ENCODE assay signal across 26 cellular contexts in genomic region chr16:67200491-67200890, GRCh38. TPM values are rescaled to one million over a fixed set of nuclear protein-coding genes. Genes with fewer than 3 reads are reported as not detected.
DNase-seq lines count a peak whose midpoint lies in the region; ATAC-seq, FAIRE-seq and TF ChIP-seq lines count a peak whose summit lies in the region.
"Had no signal": no experiment of that assay in that cellular context is flagged by ENCODE, and none has a peak within 500 bp of the region (broad histone marks: within the 10 kb centered on the region; RNA-seq: fewer than 3 reads in every experiment).

No MANE protein-coding gene starts in this region.

- peak overlapping the region; percentile 69 for H3K4me3 Mint-ChIP-seq in mesothelial cell of epicardium
- H3K4me3 Mint-ChIP-seq: activated CD4-positive, alpha-beta memory T cell treated with anti-CD3 and anti-CD28 coated beads, Interleukin-2, amount 10 ng/mL, durations not matched to agents 7 days and 5 days; activated naive CD8-positive, alpha-beta T cell treated with anti-CD3 and anti-CD28 coated beads, Interleukin-2, amount 50 U/mL, for 24 hours; CD8-positive, alpha-beta T cell; effector memory CD8-positive, alpha-beta T cell; stimulated activated naive CD8-positive, alpha-beta T cell treated with anti-CD3 and anti-CD28 coated beads, Interleukin-15, amount 100 ng/mL, for 72 hours had no signal

- TF ChIP-seq POLR2A in HCT116 (IDR thresholded peaks at IDR 0.05; ENCODE audit: borderline replicate concordance, extremely low read depth, insufficient read depth, insufficient read length): no peak
- TF ChIP-seq POLR2A in K562 (conservative IDR thresholded peaks at IDR 0.05): no peak

- H3K36me3 Mint-ChIP-seq in mesothelial cell of epicardium: peaks cover 14% of the 10 kb centered on the region

- BruUV-seq in HCT116 (replicated peaks; lab: Mats Ljungman, UMichigan): no TSS peak
- BruUV-seq in K562 (replicated peaks; lab: Mats Ljungman, UMichigan): no TSS peak

- 98% methylated on average over 6 of the region's 8 CpGs for WGBS in K562 (ENCODE audit: insufficient coverage, low coverage, missing lambda C conversion rate)

- H3K9me3 ChIP-seq in HCT116 (ENCODE audit: control insufficient read depth in 1 of 2, insufficient read depth in 1 of 2, low read depth in 1 of 2, low read length in 2 of 2) (no peaks in the 10 kb centered on the region), K562 (replicated peaks; ENCODE audit: control insufficient read depth, insufficient read depth, low read depth, low read length) (no peaks in the 10 kb centered on the region)
- H3K9me3 ChIP-seq: body of pancreas, esophagus muscularis mucosa, right atrium auricular region, tibial nerve had no signal

- H4K20me1 ChIP-seq in HCT116 (ENCODE audit: insufficient read depth) (no peaks in the 10 kb centered on the region; the same call in 1 of the 2 replicates), K562 (replicated peaks; ENCODE audit: control insufficient read depth, insufficient read depth, low read length) (no peaks in the 10 kb centered on the region)

- no peaks in the 10 kb centered on the region for H3K9me1 ChIP-seq in K562 (ENCODE audit: control insufficient read depth, insufficient read depth, low read length)

- TF ChIP-seq EP300 in K562 (IDR thresholded peaks at IDR 0.05; ENCODE audit: low read length): no peak

- RAD21 ChIA-PET in HCT116 (lab: Charles Lee; ENCODE audit: low non-redundant PET in 1 of 2, low total read pairs in 2 of 2, uncharacterized antibody in 2 of 2, unreplicated experiment in 2 of 2): interaction anchor here in 1 of 2 experiments (0.7 kb wide), 1 partner anchor 45 kb away, joined by 3 read pairs; no protein-coding TSS in a partner anchor

- TF ChIP-seq RAD21 in HCT116 (IDR thresholded peaks at IDR 0.05; ENCODE audit: low read depth) (no peak), K562 (CRISPR knock-in tag; conservative IDR thresholded peaks at IDR 0.05 in 1 of 2, IDR thresholded peaks at IDR 0.05 in 1 of 2) (no peak)

- no peaks in the 10 kb centered on the region for H3K9me3 Mint-ChIP-seq in mesothelial cell of epicardium
- H3K9me3 Mint-ChIP-seq: activated CD4-positive, alpha-beta memory T cell treated with anti-CD3 and anti-CD28 coated beads, Interleukin-2, amount 10 ng/mL, durations not matched to agents 7 days and 5 days; activated naive CD8-positive, alpha-beta T cell treated with anti-CD3 and anti-CD28 coated beads, Interleukin-2, amount 50 U/mL, for 24 hours; CD8-positive, alpha-beta T cell; effector memory CD8-positive, alpha-beta T cell; stimulated activated naive CD8-positive, alpha-beta T cell treated with anti-CD3 and anti-CD28 coated beads, Interleukin-15, amount 100 ng/mL, for 72 hours had no signal

- intact Hi-C loops in HCT116 (cut with micrococcal nuclease) (no loop called here), K562 (cut with micrococcal nuclease) (no loop called here)

- H2AFZ ChIP-seq in HCT116 (ENCODE audit: low read depth, low read length, poor library complexity, severe bottlenecking) (no peak overlapping the region), K562 (ENCODE audit: low read depth, low read length) (no peak overlapping the region)

- H3K4me1 ChIP-seq in HCT116 (ENCODE audit: control insufficient read depth in 1 of 2, insufficient read depth in 2 of 2, low read length in 2 of 2) (peaks cover 15 to 33% of the 10 kb centered on the region in 2 experiments), K562 (replicated peaks in 1 of 2; ENCODE audit: control insufficient read depth in 2 of 2, insufficient read depth in 2 of 2, low read length in 2 of 2) (peaks cover 0 to 42% of the 10 kb centered on the region in 2 experiments; a peak in 1 of 5 replicates)

- no peak for ATAC-seq in HCT116
- no peak for ATAC-seq in K562
- ATAC-seq in GM21717 (IDR thresholded peaks at IDR 0.05; ENCODE audit: unreplicated experiment): no peak
- ATAC-seq in HG02885 (IDR thresholded peaks at IDR 0.05; ENCODE audit: poor library complexity, unreplicated experiment): no peak
- ATAC-seq: activated naive CD8-positive, alpha-beta T cell treated with anti-CD3 and anti-CD28 coated beads, Interleukin-2, amount 50 U/mL, for 24 hours; CD8-positive, alpha-beta T cell; effector memory CD8-positive, alpha-beta T cell had no signal

- peak overlapping the region; percentile 78 for H3K4me3 ChIP-seq in HCT116 (replicated peaks in 1 of 2; ENCODE audit: low read depth in 1 of 2, low read length in 2 of 2)
- H3K4me3 ChIP-seq in K562: no peak overlapping the region
- H3K4me3 ChIP-seq: right atrium auricular region had no signal

- H3K27ac ChIP-seq in HCT116 (ENCODE audit: low read depth, low read length) (peak overlapping the region; percentile 53), K562 (ENCODE audit: extremely low read depth, low read depth, low read length) (no peak overlapping the region)
- H3K27ac ChIP-seq: esophagus muscularis mucosa, right atrium auricular region had no signal

- no peak for TF ChIP-seq CTCF in HCT116 (IDR thresholded peaks at IDR 0.05 in 2 of 3, conservative IDR thresholded peaks at IDR 0.05 in 1 of 3; ENCODE audit: borderline replicate concordance in 1 of 3, insufficient read depth in 1 of 3, low read depth in 2 of 3, low read length in 2 of 3)
- TF ChIP-seq CTCF in K562 (IDR thresholded peaks at IDR 0.05 in 2 of 3, conservative IDR thresholded peaks at IDR 0.05 in 1 of 3; ENCODE audit: insufficient read depth in 2 of 3, low read depth in 1 of 3, low read length in 3 of 3): no peak
- no peak for TF ChIP-seq CTCF in mesothelial cell of epicardium (IDR thresholded peaks at IDR 0.05; ENCODE audit: unreplicated experiment)

- peak overlapping the region; percentile 75 for H3K9ac ChIP-seq in HCT116 (ENCODE audit: low read length)
- no peak overlapping the region for H3K9ac ChIP-seq in K562 (ENCODE audit: insufficient read depth in 1 of 2, low read depth in 2 of 2, low read length in 2 of 2)

- peaks cover 6% of the 10 kb centered on the region for H3K4me1 Mint-ChIP-seq in mesothelial cell of epicardium

- no peaks in the 10 kb centered on the region for H3K9me2 ChIP-seq in HCT116 (ENCODE audit: insufficient read depth)

- no peak for FAIRE-seq in K562 (lab: Jason Lieb, UNC)
- FAIRE-seq: frontal cortex had no signal

- H3K36me3 ChIP-seq in HCT116 (ENCODE audit: control insufficient read depth in 1 of 2, insufficient read depth in 2 of 2, low read length in 2 of 2) (peaks cover 22 to 33% of the 10 kb centered on the region in 2 experiments; a peak in 3 of 4 replicates), K562 (ENCODE audit: control insufficient read depth, insufficient read depth, low read length) (peaks cover 85% of the 10 kb centered on the region; the same call in 2 of the 3 replicates)

- DNase-seq in HCT116 (ENCODE audit: low read depth, low spot score) (no peak), K562 (ENCODE audit: extremely low read depth in 1 of 4, low spot score in 3 of 4) (no peak), mesothelial cell of epicardium (ENCODE audit: low spot score in 2 of 2, unreplicated experiment in 2 of 2) (no peak), NCI-H1930 (lab: John Stamatoyannopoulos, UW) (no peak)
- DNase-seq: activated CD4-positive, alpha-beta memory T cell treated with anti-CD3 and anti-CD28 coated beads, Interleukin-2, amount 10 ng/mL, durations not matched to agents 7 days and 5 days; activated effector memory CD4-positive, alpha-beta T cell treated with anti-CD3 and anti-CD28 coated beads, Interleukin-2, amount 50 U/mL, for 16 hours; activated naive CD8-positive, alpha-beta T cell treated with anti-CD3 and anti-CD28 coated beads, Interleukin-2, amount 50 U/mL, for 24 hours; CD8-positive, alpha-beta T cell; effector memory CD8-positive, alpha-beta T cell; hippocampal formation; Karpas-422; NCI-H1048; NCI-H2029; NCI-H226; NCI-H774; occipital lobe; SHP77 treated with DMSO at 0.1 percent for 48 hours; stimulated activated naive CD8-positive, alpha-beta T cell treated with anti-CD3 and anti-CD28 coated beads, Interleukin-15, amount 100 ng/mL, for 72 hours; SW 1271 had no signal

- no peak overlapping the region for H3K27ac Mint-ChIP-seq in mesothelial cell of epicardium
- H3K27ac Mint-ChIP-seq: activated CD4-positive, alpha-beta memory T cell treated with anti-CD3 and anti-CD28 coated beads, Interleukin-2, amount 10 ng/mL, durations not matched to agents 7 days and 5 days; activated naive CD8-positive, alpha-beta T cell treated with anti-CD3 and anti-CD28 coated beads, Interleukin-2, amount 50 U/mL, for 24 hours; CD8-positive, alpha-beta T cell; effector memory CD8-positive, alpha-beta T cell had no signal

- peaks cover 5% of the 10 kb centered on the region for H3K27me3 Mint-ChIP-seq in mesothelial cell of epicardium (ENCODE audit: low read depth)
- H3K27me3 Mint-ChIP-seq: activated CD4-positive, alpha-beta memory T cell treated with anti-CD3 and anti-CD28 coated beads, Interleukin-2, amount 10 ng/mL, durations not matched to agents 7 days and 5 days; activated naive CD8-positive, alpha-beta T cell treated with anti-CD3 and anti-CD28 coated beads, Interleukin-2, amount 50 U/mL, for 24 hours; effector memory CD8-positive, alpha-beta T cell; stimulated activated naive CD8-positive, alpha-beta T cell treated with anti-CD3 and anti-CD28 coated beads, Interleukin-15, amount 100 ng/mL, for 72 hours had no signal

- H3K79me2 ChIP-seq in HCT116 (ENCODE audit: insufficient read depth, low read length) (peaks cover 22% of the 10 kb centered on the region), K562 (ENCODE audit: control insufficient read depth, insufficient read depth, low read length) (0 out of 3 replicates have a peak, but pooled peaks cover 4% of the 10 kb centered on the region)

- in situ Hi-C loops in K562 (cut with MboI): no loop called here

- H3K4me2 ChIP-seq in HCT116 (ENCODE audit: low read length) (peak overlapping the region; percentile 97), K562 (ENCODE audit: insufficient read depth, low read length) (no peak overlapping the region)

- CTCF ChIA-PET in HCT116 (lab: Charles Lee): interaction anchor here (0.7 to 1.6 kb wide), 2 partner anchors 44 to 45 kb away, joined by 4 to 7 read pairs; no protein-coding TSS in a partner anchor
- CTCF ChIA-PET in K562 (lab: Yijun Ruan, JAX; ENCODE audit: low intra/inter-chr PET ratio): no interaction called here

- H3K27me3 ChIP-seq in HCT116 (ENCODE audit: insufficient read depth, low read length) (no peaks in the 10 kb centered on the region), K562 (ENCODE audit: control insufficient read depth in 2 of 2, insufficient read depth in 2 of 2, low read length in 2 of 2) (no peaks in the 10 kb centered on the region)
- H3K27me3 ChIP-seq: body of pancreas, esophagus muscularis mucosa, right atrium auricular region, tibial nerve had no signal

- POLR2A ChIA-PET in HCT116 (lab: Charles Lee) (interaction anchor here (0.7 kb wide), 1 partner anchor 43 kb away, joined by 8 read pairs; no protein-coding TSS in a partner anchor), K562 (lab: Yijun Ruan, JAX) (no interaction called here)

RNA-seq across cellular contexts. Expression of gene ELMO3, which starts 1.6 kb away (rescaled TPM):
- total RNA-seq in HCT116 (2021; ENCODE audit: unreplicated experiment) (45.8 TPM), K562 (2014; rRNA removed) (1.9 and 3.1 TPM in 2 replicates), K562 (2014; rRNA removed; fragmentation: Illumina TruSeq; extraction: Trizol) (0.48 and 0.58 TPM in 2 replicates), K562 (2015; rRNA removed; fragmentation: Illumina TruSeq; extraction: Trizol) (1.5 and 1.7 TPM in 2 replicates), K562 (2021) (3.9 and 4.6 TPM in 2 replicates), mesothelial cell of epicardium (9.3 to 10.0 TPM (median 9.7 TPM) in 3 replicates)
- 53.4 and 60.6 TPM in 2 replicates for polyA plus RNA-seq in HCT116 (2012)
- total RNA-seq in K562 (2011; cell fraction: chromatin; rRNA removed; ENCODE audit: low replicate concordance): 12.1 and 42.9 TPM in 2 replicates
- 32.0 and 40.1 TPM in 2 replicates for total RNA-seq in K562 (2011; cell fraction: nucleolus; rRNA removed)
- 12.4 and 17.4 TPM in 2 replicates for total RNA-seq in K562 (2011; cell fraction: nucleoplasm; rRNA removed)
- polyA plus RNA-seq in K562 (2011; rRNA removed) (2.5 and 4.0 TPM in 2 replicates), K562 (2014; fragmentation: Illumina TruSeq; extraction: Trizol) (0.82 and 1.3 TPM in 2 replicates), K562 (2014; fragmentation: Nextera tagmentation; extraction: Ambion mirVana) (under 1 TPM; 0.04 to 0.06 TPM), K562 (2014; rRNA removed) (5.1 and 5.2 TPM in 2 replicates)
- polyA plus RNA-seq in K562 (2011; cell fraction: cytosol; rRNA removed): 2.2 and 3.1 TPM in 2 replicates
- 35.2 and 59.8 TPM in 2 replicates for polyA plus RNA-seq in K562 (2011; cell fraction: nucleus; rRNA removed)
- 3.7 and 5.7 TPM in 2 replicates for polyA plus RNA-seq in K562 (2012)
- 0.51 and 0.53 TPM in 2 replicates for polyA minus RNA-seq in K562 (2011; rRNA and poly(A)+ RNA removed)
- 0.57 and 1.3 TPM in 2 replicates for polyA minus RNA-seq in K562 (2011; cell fraction: cytosol; rRNA and poly(A)+ RNA removed)
- 5.8 and 7.3 TPM in 2 replicates for polyA minus RNA-seq in K562 (2011; cell fraction: nucleus; rRNA and poly(A)+ RNA removed)

RNA-seq across cellular contexts. Expression of gene E2F4, which starts 8.5 kb away (rescaled TPM):
- total RNA-seq in HCT116 (2021; ENCODE audit: unreplicated experiment) (114 TPM), K562 (2014; rRNA removed) (109 and 145 TPM in 2 replicates), K562 (2014; rRNA removed; fragmentation: Illumina TruSeq; extraction: Trizol) (52.8 and 64.0 TPM in 2 replicates), K562 (2015; rRNA removed; fragmentation: Illumina TruSeq; extraction: Trizol) (105 and 106 TPM in 2 replicates), K562 (2021) (114 and 115 TPM in 2 replicates), mesothelial cell of epicardium (78.3 to 80.2 TPM (median 79.5 TPM) in 3 replicates)
- polyA plus RNA-seq in HCT116 (2012): 92.8 and 99.8 TPM in 2 replicates
- total RNA-seq in K562 (2011; cell fraction: chromatin; rRNA removed; ENCODE audit: low replicate concordance): 211 and 651 TPM in 2 replicates
- total RNA-seq in K562 (2011; cell fraction: nucleolus; rRNA removed): 388 and 435 TPM in 2 replicates
- total RNA-seq in K562 (2011; cell fraction: nucleoplasm; rRNA removed): 240 and 280 TPM in 2 replicates
- polyA plus RNA-seq in K562 (2011; rRNA removed) (83.4 and 101 TPM in 2 replicates), K562 (2014; fragmentation: Illumina TruSeq; extraction: Trizol) (127 and 129 TPM in 2 replicates), K562 (2014; fragmentation: Nextera tagmentation; extraction: Ambion mirVana) (10 to 100 TPM in 1 of 2 experiments, 1 to 10 TPM in 1; 9.7 to 18.9 TPM), K562 (2014; rRNA removed) (139 and 150 TPM in 2 replicates)
- polyA plus RNA-seq in K562 (2011; cell fraction: cytosol; rRNA removed): 110 and 215 TPM in 2 replicates
- polyA plus RNA-seq in K562 (2011; cell fraction: nucleus; rRNA removed): 277 and 411 TPM in 2 replicates
- polyA plus RNA-seq in K562 (2012): 96.3 and 105 TPM in 2 replicates
- 61.7 and 80.1 TPM in 2 replicates for polyA minus RNA-seq in K562 (2011; rRNA and poly(A)+ RNA removed)
- polyA minus RNA-seq in K562 (2011; cell fraction: cytosol; rRNA and poly(A)+ RNA removed): 51.9 and 58.9 TPM in 2 replicates
- polyA minus RNA-seq in K562 (2011; cell fraction: nucleus; rRNA and poly(A)+ RNA removed): 108 and 112 TPM in 2 replicates

RNA-seq across cellular contexts. Expression of gene EXOC3L1, which starts 10.6 kb away (rescaled TPM):
- total RNA-seq in HCT116 (2021; ENCODE audit: unreplicated experiment) (0.30 TPM), K562 (2014; rRNA removed) (0.12 TPM in 1 of 2 replicates, not detected in the other), K562 (2014; rRNA removed; fragmentation: Illumina TruSeq; extraction: Trizol) (not detected in 2 replicates), K562 (2015; rRNA removed; fragmentation: Illumina TruSeq; extraction: Trizol) (not detected in 2 replicates), K562 (2021) (not detected in 2 replicates), mesothelial cell of epicardium (0.23 to 0.40 TPM in 2 of 3 replicates, not detected in the other)
- 0.14 and 0.16 TPM in 2 replicates for polyA plus RNA-seq in HCT116 (2012)
- total RNA-seq in K562 (2011; cell fraction: chromatin; rRNA removed; ENCODE audit: low replicate concordance): not detected in 2 replicates
- not detected in 2 replicates for total RNA-seq in K562 (2011; cell fraction: nucleolus; rRNA removed)
- total RNA-seq in K562 (2011; cell fraction: nucleoplasm; rRNA removed): not detected in 2 replicates
- polyA plus RNA-seq in K562 (2011; rRNA removed) (0.08 TPM in 1 of 2 replicates, not detected in the other), K562 (2014; fragmentation: Illumina TruSeq; extraction: Trizol) (not detected in 2 replicates), K562 (2014; fragmentation: Nextera tagmentation; extraction: Ambion mirVana) (not detected), K562 (2014; rRNA removed) (not detected in 2 replicates)
- 0.04 and 0.12 TPM in 2 replicates for polyA plus RNA-seq in K562 (2011; cell fraction: cytosol; rRNA removed)
- 0.11 TPM in 1 of 2 replicates, not detected in the other for polyA plus RNA-seq in K562 (2011; cell fraction: nucleus; rRNA removed)
- polyA plus RNA-seq in K562 (2012): 0.10 and 0.11 TPM in 2 replicates
- polyA minus RNA-seq in K562 (2011; rRNA and poly(A)+ RNA removed): not detected in 2 replicates
- polyA minus RNA-seq in K562 (2011; cell fraction: cytosol; rRNA and poly(A)+ RNA removed): not detected in 2 replicates
- not detected in 2 replicates for polyA minus RNA-seq in K562 (2011; cell fraction: nucleus; rRNA and poly(A)+ RNA removed)
- total RNA-seq: activated CD4-positive, alpha-beta memory T cell treated with anti-CD3 and anti-CD28 coated beads, Interleukin-2, amount 10 ng/mL, durations not matched to agents 7 days and 5 days; CD8-positive, alpha-beta T cell had no signal

RNA-seq across cellular contexts. Expression of gene MATCAP1, which starts 16.7 kb away (rescaled TPM):
- total RNA-seq in HCT116 (2021; ENCODE audit: unreplicated experiment) (38.7 TPM), K562 (2014; rRNA removed) (10.3 and 13.2 TPM in 2 replicates), K562 (2014; rRNA removed; fragmentation: Illumina TruSeq; extraction: Trizol) (5.6 and 6.0 TPM in 2 replicates), K562 (2015; rRNA removed; fragmentation: Illumina TruSeq; extraction: Trizol) (9.2 and 9.9 TPM in 2 replicates), K562 (2021) (16.6 and 16.9 TPM in 2 replicates), mesothelial cell of epicardium (121 to 131 TPM (median 129 TPM) in 3 replicates)
- polyA plus RNA-seq in HCT116 (2012): 29.7 and 41.0 TPM in 2 replicates
- 49.6 and 111 TPM in 2 replicates for total RNA-seq in K562 (2011; cell fraction: chromatin; rRNA removed; ENCODE audit: low replicate concordance)
- total RNA-seq in K562 (2011; cell fraction: nucleolus; rRNA removed): 67.4 and 83.6 TPM in 2 replicates
- 53.7 and 59.5 TPM in 2 replicates for total RNA-seq in K562 (2011; cell fraction: nucleoplasm; rRNA removed)
- polyA plus RNA-seq in K562 (2011; rRNA removed) (13.4 and 17.8 TPM in 2 replicates), K562 (2014; fragmentation: Illumina TruSeq; extraction: Trizol) (10.6 and 12.0 TPM in 2 replicates), K562 (2014; fragmentation: Nextera tagmentation; extraction: Ambion mirVana) (1 to 10 TPM; 3.4 to 3.8 TPM), K562 (2014; rRNA removed) (20.5 and 27.5 TPM in 2 replicates)
- polyA plus RNA-seq in K562 (2011; cell fraction: cytosol; rRNA removed): 19.3 and 25.9 TPM in 2 replicates
- polyA plus RNA-seq in K562 (2011; cell fraction: nucleus; rRNA removed): 127 and 197 TPM in 2 replicates
- 18.3 and 21.0 TPM in 2 replicates for polyA plus RNA-seq in K562 (2012)
- 5.0 and 6.0 TPM in 2 replicates for polyA minus RNA-seq in K562 (2011; rRNA and poly(A)+ RNA removed)
- polyA minus RNA-seq in K562 (2011; cell fraction: cytosol; rRNA and poly(A)+ RNA removed): 5.5 and 9.5 TPM in 2 replicates
- polyA minus RNA-seq in K562 (2011; cell fraction: nucleus; rRNA and poly(A)+ RNA removed): 28.1 and 37.3 TPM in 2 replicates

RNA-seq across cellular contexts. Expression of gene TMEM208, which starts 26.4 kb away (rescaled TPM):
- total RNA-seq in HCT116 (2021; ENCODE audit: unreplicated experiment): 36.1 TPM
- 40.8 and 44.3 TPM in 2 replicates for polyA plus RNA-seq in HCT116 (2012)
- 63.5 and 134 TPM in 2 replicates for total RNA-seq in K562 (2011; cell fraction: chromatin; rRNA removed; ENCODE audit: low replicate concordance)
- 154 and 182 TPM in 2 replicates for total RNA-seq in K562 (2011; cell fraction: nucleolus; rRNA removed)
- 105 and 122 TPM in 2 replicates for total RNA-seq in K562 (2011; cell fraction: nucleoplasm; rRNA removed)
- total RNA-seq in K562 (2014; rRNA removed): 43.6 and 46.8 TPM in 2 replicates
- total RNA-seq in K562 (2014; rRNA removed; fragmentation: Illumina TruSeq; extraction: Trizol): 25.2 and 31.8 TPM in 2 replicates
- 33.3 and 37.4 TPM in 2 replicates for total RNA-seq in K562 (2015; rRNA removed; fragmentation: Illumina TruSeq; extraction: Trizol)
- total RNA-seq in K562 (2021): 46.5 and 54.3 TPM in 2 replicates
- 55.8 and 67.8 TPM in 2 replicates for polyA plus RNA-seq in K562 (2011; rRNA removed)
- polyA plus RNA-seq in K562 (2011; cell fraction: cytosol; rRNA removed): 113 and 129 TPM in 2 replicates
- polyA plus RNA-seq in K562 (2011; cell fraction: nucleus; rRNA removed): 65.0 and 95.7 TPM in 2 replicates
- polyA plus RNA-seq in K562 (2012): 48.4 and 51.3 TPM in 2 replicates
- polyA plus RNA-seq in K562 (2014; fragmentation: Illumina TruSeq; extraction: Trizol): 54.1 and 61.7 TPM in 2 replicates
- 100 to 1,000 TPM; 233 to 239 TPM for polyA plus RNA-seq in K562 (2014; fragmentation: Nextera tagmentation; extraction: Ambion mirVana)
- 64.4 and 72.6 TPM in 2 replicates for polyA plus RNA-seq in K562 (2014; rRNA removed)
- polyA minus RNA-seq in K562 (2011; rRNA and poly(A)+ RNA removed): 48.1 and 54.8 TPM in 2 replicates
- 21.3 and 27.6 TPM in 2 replicates for polyA minus RNA-seq in K562 (2011; cell fraction: cytosol; rRNA and poly(A)+ RNA removed)
- 32.0 and 42.5 TPM in 2 replicates for polyA minus RNA-seq in K562 (2011; cell fraction: nucleus; rRNA and poly(A)+ RNA removed)
- 35.8 to 38.4 TPM (median 36.3 TPM) in 3 replicates for total RNA-seq in mesothelial cell of epicardium
